Comparison of ENCODE assay signal across 1 cellular context in the genomic region with DNA sequence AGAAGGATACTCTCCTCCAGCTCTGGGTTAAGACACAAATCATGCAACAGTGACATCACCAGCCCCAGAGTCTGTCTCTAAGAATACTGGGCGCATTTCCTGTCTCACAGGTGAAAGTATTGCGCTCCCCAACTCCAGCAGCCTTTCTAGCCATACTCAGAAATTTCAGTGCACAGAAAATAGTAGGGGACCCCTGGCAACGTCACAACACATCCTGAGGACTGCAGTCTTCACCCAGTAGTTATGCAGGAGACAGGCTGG.
TF ChIP-seq lines count a peak whose summit lies in the region.

No MANE protein-coding gene starts in this region.

TF ChIP-seq in neural cell, 6 proteins besides CTCF, POLR2A, EP300 and RAD21 (continued from another document):
- TF ChIP-seq, protein P1, sequence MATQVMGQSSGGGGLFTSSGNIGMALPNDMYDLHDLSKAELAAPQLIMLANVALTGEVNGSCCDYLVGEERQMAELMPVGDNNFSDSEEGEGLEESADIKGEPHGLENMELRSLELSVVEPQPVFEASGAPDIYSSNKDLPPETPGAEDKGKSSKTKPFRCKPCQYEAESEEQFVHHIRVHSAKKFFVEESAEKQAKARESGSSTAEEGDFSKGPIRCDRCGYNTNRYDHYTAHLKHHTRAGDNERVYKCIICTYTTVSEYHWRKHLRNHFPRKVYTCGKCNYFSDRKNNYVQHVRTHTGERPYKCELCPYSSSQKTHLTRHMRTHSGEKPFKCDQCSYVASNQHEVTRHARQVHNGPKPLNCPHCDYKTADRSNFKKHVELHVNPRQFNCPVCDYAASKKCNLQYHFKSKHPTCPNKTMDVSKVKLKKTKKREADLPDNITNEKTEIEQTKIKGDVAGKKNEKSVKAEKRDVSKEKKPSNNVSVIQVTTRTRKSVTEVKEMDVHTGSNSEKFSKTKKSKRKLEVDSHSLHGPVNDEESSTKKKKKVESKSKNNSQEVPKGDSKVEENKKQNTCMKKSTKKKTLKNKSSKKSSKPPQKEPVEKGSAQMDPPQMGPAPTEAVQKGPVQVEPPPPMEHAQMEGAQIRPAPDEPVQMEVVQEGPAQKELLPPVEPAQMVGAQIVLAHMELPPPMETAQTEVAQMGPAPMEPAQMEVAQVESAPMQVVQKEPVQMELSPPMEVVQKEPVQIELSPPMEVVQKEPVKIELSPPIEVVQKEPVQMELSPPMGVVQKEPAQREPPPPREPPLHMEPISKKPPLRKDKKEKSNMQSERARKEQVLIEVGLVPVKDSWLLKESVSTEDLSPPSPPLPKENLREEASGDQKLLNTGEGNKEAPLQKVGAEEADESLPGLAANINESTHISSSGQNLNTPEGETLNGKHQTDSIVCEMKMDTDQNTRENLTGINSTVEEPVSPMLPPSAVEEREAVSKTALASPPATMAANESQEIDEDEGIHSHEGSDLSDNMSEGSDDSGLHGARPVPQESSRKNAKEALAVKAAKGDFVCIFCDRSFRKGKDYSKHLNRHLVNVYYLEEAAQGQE (IDR thresholded peaks at IDR 0.05; ENCODE audit: borderline replicate concordance), result no peak
- TF ChIP-seq POLR2AphosphoS5 (IDR thresholded peaks at IDR 0.05) (no peak), SMC3 (conservative IDR thresholded peaks at IDR 0.05; ENCODE audit: poor library complexity) (no peak)
